Comparison of ENCODE assay signal across 8 cellular contexts in genomic region chr9:111038336-111039202, GRCh38. TPM values are rescaled to one million over a fixed set of nuclear protein-coding genes. Genes with fewer than 3 reads are reported as not detected.
A peak's percentile ranks its signal among the peaks of the same experiment; 100 is the strongest.
DNase-seq lines count a peak whose midpoint lies in the region; ATAC-seq, FAIRE-seq and TF ChIP-seq lines count a peak whose summit lies in the region.

TSS of gene LPAR1 (minus strand) at chr9:111038470. CDS start at chr9:110972117, 66,353 bp downstream.

- peaks cover 40% of the 10 kb centered on the region for H3K27me3 Mint-ChIP-seq in activated naive CD8-positive, alpha-beta T cell treated with anti-CD3 and anti-CD28 coated beads, Interleukin-2, amount 50 U/mL, for 24 hours

- intact Hi-C loops in left cardiac atrium (cut with DNase I) (no loop called here), pancreas (cut with DNase I) (no loop called here)

- 1 to 2% methylated on average over 54 to 71 of the region's 71 CpGs for WGBS in pancreas, 2 donors

- H3K4me3 Mint-ChIP-seq in activated naive CD8-positive, alpha-beta T cell treated with anti-CD3 and anti-CD28 coated beads, Interleukin-2, amount 50 U/mL, for 24 hours, result peak within 1 kb of the TSS; percentile 52

- FAIRE-seq in pancreas (lab: Jason Lieb, UNC), result no peak

- H3K27me3 ChIP-seq in GM06990 (replicated peaks; ENCODE audit: control insufficient read depth, insufficient read depth, low read length), result no peaks in the 10 kb centered on the region
- H3K27me3 ChIP-seq in pancreas, result no peaks in the 10 kb centered on the region

- peak within 1 kb of the TSS; percentile 58 for H3K4me3 ChIP-seq in GM06990 (replicated peaks; ENCODE audit: low read depth, low read length)
- H3K4me3 ChIP-seq in pancreas, result peak within 1 kb of the TSS; percentile 55 to 80 (median 68)

- peak within 1 kb of the TSS; percentile 72 to 91 (median 84) for H3K27ac ChIP-seq in pancreas

- no peaks in the 10 kb centered on the region for H3K36me3 Mint-ChIP-seq in activated naive CD8-positive, alpha-beta T cell treated with anti-CD3 and anti-CD28 coated beads, Interleukin-2, amount 50 U/mL, for 24 hours (ENCODE audit: low read depth)

- DNase-seq in GM06990 (ENCODE audit: extremely low read depth, insufficient read length) (peak; percentile 63), left cardiac atrium (peak; percentile 66), pancreas (peak; percentile 32 to 77 (median 63)), NCI-H2029 (lab: John Stamatoyannopoulos, UW) (no peak)
- DNase-seq in activated naive CD8-positive, alpha-beta T cell treated with anti-CD3 and anti-CD28 coated beads, Interleukin-2, amount 50 U/mL, for 24 hours, result no peak

- ATAC-seq in HG03103 (IDR thresholded peaks at IDR 0.05; ENCODE audit: low read depth, unreplicated experiment), result peak; percentile 24
- peak; percentile 33 for ATAC-seq in activated naive CD8-positive, alpha-beta T cell treated with anti-CD3 and anti-CD28 coated beads, Interleukin-2, amount 50 U/mL, for 24 hours
- peak; percentile 62 to 74 for ATAC-seq in left cardiac atrium
- peak; percentile 47 to 68 (median 62) for ATAC-seq in pancreas
- ATAC-seq in HG03039 (IDR thresholded peaks at IDR 0.05; ENCODE audit: unreplicated experiment), result no peak
- no peak for ATAC-seq in HG03520 (IDR thresholded peaks at IDR 0.05; ENCODE audit: unreplicated experiment)

- H3K9me3 Mint-ChIP-seq in activated naive CD8-positive, alpha-beta T cell treated with anti-CD3 and anti-CD28 coated beads, Interleukin-2, amount 50 U/mL, for 24 hours, result no peaks in the 10 kb centered on the region

- H3K36me3 ChIP-seq in GM06990 (ENCODE audit: control insufficient read depth, insufficient read depth, low read length), result no peaks in the 10 kb centered on the region
- H3K36me3 ChIP-seq in pancreas, result no peaks in the 10 kb centered on the region

- peaks cover 10% of the 10 kb centered on the region for H3K4me1 Mint-ChIP-seq in activated naive CD8-positive, alpha-beta T cell treated with anti-CD3 and anti-CD28 coated beads, Interleukin-2, amount 50 U/mL, for 24 hours

- TF ChIP-seq CTCF in GM06990 (IDR thresholded peaks at IDR 0.05; ENCODE audit: insufficient read depth, low read length, poor library complexity, severe bottlenecking), result no peak
- TF ChIP-seq CTCF in pancreas (IDR thresholded peaks at IDR 0.05), result no peak

- peaks cover 0 to 14% (median 3%) of the 10 kb centered on the region in 3 donors for H3K4me1 ChIP-seq in pancreas

- no peak within 1 kb of the TSS for H3K27ac Mint-ChIP-seq in activated naive CD8-positive, alpha-beta T cell treated with anti-CD3 and anti-CD28 coated beads, Interleukin-2, amount 50 U/mL, for 24 hours

- no peaks in the 10 kb centered on the region for H3K9me3 ChIP-seq in pancreas

RNA-seq across cellular contexts. Expression of gene LPAR1, which starts in this region (rescaled TPM):
- total RNA-seq in left cardiac atrium, result 10 to 100 TPM; 27.2 to 27.3 TPM
- 10 to 100 TPM in 1 of 6 donors, 1 to 10 TPM in 5; 3.8 to 11.4 (median 6.0) TPM for total RNA-seq in pancreas
- polyA plus RNA-seq in pancreas, result 1 to 10 TPM; 4.3 to 5.5 TPM

Comparison
In these comparisons a context has a peak if more than half of its experiments do, and no peak if none do; other contexts are left out.
1. DNase-seq: peak in GM06990 (single experiment), left cardiac atrium (single experiment) and pancreas (6 of 6); none in activated naive CD8-positive, alpha-beta T cell treated with anti-CD3 and anti-CD28 coated beads, Interleukin-2, amount 50 U/mL, for 24 hours (single experiment) and NCI-H2029 (single experiment).
2. ATAC-seq: peak in HG03103 (single experiment), activated naive CD8-positive, alpha-beta T cell treated with anti-CD3 and anti-CD28 coated beads, Interleukin-2, amount 50 U/mL, for 24 hours (single experiment), left cardiac atrium (2 of 2) and pancreas (4 of 4); none in HG03039 (single experiment) and HG03520 (single experiment).